In the genomic region with DNA sequence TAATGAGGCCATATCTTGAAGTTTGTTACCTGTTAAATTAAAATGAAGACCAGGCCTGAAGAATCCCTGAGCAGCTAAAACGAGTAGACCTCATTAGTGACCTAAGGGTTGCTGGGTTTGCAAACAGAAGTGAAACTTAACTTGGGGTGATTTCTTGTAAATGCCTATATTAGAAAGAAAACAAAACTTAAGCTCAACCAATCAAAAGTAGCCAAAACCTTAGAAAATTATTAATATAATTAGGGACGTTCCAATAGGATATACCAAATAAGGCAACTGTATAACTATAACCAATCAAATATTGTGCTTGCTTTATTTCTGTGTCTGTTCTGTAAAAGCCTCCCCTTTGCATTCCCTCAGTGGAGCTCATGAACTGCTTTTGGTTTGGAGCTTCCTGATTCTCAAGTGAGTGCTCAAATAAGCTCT, we compare ENCODE assay signal across 12 cellular contexts.
A peak's percentile ranks its signal among the peaks of the same experiment; 100 is the strongest.
DNase-seq lines count a peak whose midpoint lies in the region; ATAC-seq and TF ChIP-seq lines count a peak whose summit lies in the region.
"Had no signal": no experiment of that assay in that cellular context is flagged by ENCODE, and none has a peak within 500 bp of the region (broad histone marks: within the 10 kb centered on the region; RNA-seq: fewer than 3 reads in every experiment).

No MANE protein-coding gene starts in this region.

- no peak overlapping the region for H3K27ac ChIP-seq in A673 (ENCODE audit: low read depth, low read length, poor library complexity, severe bottlenecking)
- H3K27ac ChIP-seq: A549, WERI-Rb-1 had no signal

- CTCF ChIA-PET in activated CD4-positive, alpha-beta T cell treated with anti-CD3 and anti-CD28 coated beads for 36 hours (lab: Charles Lee) = interaction anchor here (0.6 to 1.6 kb wide), 6 partner anchors 9 to 539 kb away, joined by 3 to 4 read pairs (median 3); no protein-coding TSS in a partner anchor
- CTCF ChIA-PET in A673 (lab: Charles Lee) = interaction anchor here (0.7 kb wide), 1 partner anchor 449 kb away, joined by 3 read pairs; no protein-coding TSS in a partner anchor

- H3K9me3 ChIP-seq in A673 (ENCODE audit: low read depth, low read length, poor library complexity, severe bottlenecking) = no peaks in the 10 kb centered on the region
- H3K9me3 ChIP-seq: A549 had no signal

- intact Hi-C loops in activated CD4-positive, alpha-beta T cell treated with anti-CD3 and anti-CD28 coated beads for 36 hours (cut with DNase I, micrococcal nuclease) = loop anchor here (5.0 to 10.0 kb wide), 3 partner anchors 151 to 664 kb away; no protein-coding TSS in a partner anchor
- intact Hi-C loops in A673 (cut with micrococcal nuclease; ENCODE audit: unreplicated experiment) = loop anchor here (5.0 to 10.0 kb wide), 4 partner anchors 151 to 774 kb away; no protein-coding TSS in a partner anchor

- DNase-seq in activated CD4-positive, alpha-beta T cell treated with anti-CD3 and anti-CD28 coated beads for 36 hours = no peak
- DNase-seq in activated CD4-positive, alpha-beta T cell treated with anti-CD3 and anti-CD28 coated beads for 4 hours = no peak
- no peak for DNase-seq in stimulated activated effector memory CD8-positive, alpha-beta T cell treated with anti-CD3 and anti-CD28 coated beads, Interleukin-12 subunit alpha, Interleukin-12 subunit beta, amount 100 ng/mL, for 72 hours (ENCODE audit: low spot score in 2 of 2)
- DNase-seq in glomerular visceral epithelial cell (ENCODE audit: extremely low spot score) (no peak), 8988T (no peak), A673 (ENCODE audit: low spot score) (no peak)
- DNase-seq: dermis blood vessel endothelial cell, WERI-Rb-1 had no signal

- H3K27me3 Mint-ChIP-seq in activated CD4-positive, alpha-beta T cell treated with anti-CD3 and anti-CD28 coated beads for 36 hours = no peaks in the 10 kb centered on the region

- no peaks in the 10 kb centered on the region for H3K36me3 ChIP-seq in A673 (ENCODE audit: insufficient read depth, low read length, poor library complexity, severe bottlenecking)
- H3K36me3 ChIP-seq: WERI-Rb-1 had no signal

- no peak for TF ChIP-seq CTCF in A673 (conservative IDR thresholded peaks at IDR 0.05; ENCODE audit: low read depth, low read length)

- H3K4me1 Mint-ChIP-seq in activated CD4-positive, alpha-beta T cell treated with anti-CD3 and anti-CD28 coated beads for 36 hours = peaks cover 9% of the 10 kb centered on the region
- peaks cover 7% of the 10 kb centered on the region for H3K4me1 Mint-ChIP-seq in stimulated activated effector memory CD8-positive, alpha-beta T cell treated with anti-CD3 and anti-CD28 coated beads, Interleukin-12 subunit alpha, Interleukin-12 subunit beta, amount 100 ng/mL, for 72 hours

- no peaks in the 10 kb centered on the region for H3K27me3 ChIP-seq in A673 (replicated peaks; ENCODE audit: insufficient read depth, low read depth, low read length, poor library complexity)

- H3K9me3 Mint-ChIP-seq in activated CD4-positive, alpha-beta T cell treated with anti-CD3 and anti-CD28 coated beads for 36 hours (ENCODE audit: low read depth) = no peaks in the 10 kb centered on the region
- no peaks in the 10 kb centered on the region for H3K9me3 Mint-ChIP-seq in stimulated activated effector memory CD8-positive, alpha-beta T cell treated with anti-CD3 and anti-CD28 coated beads, Interleukin-12 subunit alpha, Interleukin-12 subunit beta, amount 100 ng/mL, for 72 hours
- H3K9me3 Mint-ChIP-seq: GM23338 had no signal

- no peaks in the 10 kb centered on the region for H3K4me1 ChIP-seq in A673 (ENCODE audit: insufficient read depth, low read length, poor library complexity, severe bottlenecking)

- no TSS peak for BruUV-seq in A673 (replicated peaks; lab: Mats Ljungman, UMichigan)

- no peak overlapping the region for H3K4me3 Mint-ChIP-seq in activated CD4-positive, alpha-beta T cell treated with anti-CD3 and anti-CD28 coated beads for 36 hours
- no peak overlapping the region for H3K4me3 Mint-ChIP-seq in stimulated activated effector memory CD8-positive, alpha-beta T cell treated with anti-CD3 and anti-CD28 coated beads, Interleukin-12 subunit alpha, Interleukin-12 subunit beta, amount 100 ng/mL, for 72 hours
- H3K4me3 Mint-ChIP-seq: GM23338 had no signal

- peak; percentile 37 for ATAC-seq in activated CD4-positive, alpha-beta T cell treated with anti-CD3 and anti-CD28 coated beads for 36 hours
- ATAC-seq in GM21786 (IDR thresholded peaks at IDR 0.05; ENCODE audit: unreplicated experiment) = peak; percentile 73
- ATAC-seq in HG03521 (IDR thresholded peaks at IDR 0.05; ENCODE audit: unreplicated experiment) = peak; percentile 76
- no peak for ATAC-seq in stimulated activated effector memory CD8-positive, alpha-beta T cell treated with anti-CD3 and anti-CD28 coated beads, Interleukin-12 subunit alpha, Interleukin-12 subunit beta, amount 100 ng/mL, for 72 hours
- ATAC-seq: A549, GM23338 had no signal

- H3K27ac Mint-ChIP-seq in activated CD4-positive, alpha-beta T cell treated with anti-CD3 and anti-CD28 coated beads for 36 hours = peak overlapping the region; percentile 62
- H3K27ac Mint-ChIP-seq in stimulated activated effector memory CD8-positive, alpha-beta T cell treated with anti-CD3 and anti-CD28 coated beads, Interleukin-12 subunit alpha, Interleukin-12 subunit beta, amount 100 ng/mL, for 72 hours = peak overlapping the region; percentile 78
- H3K27ac Mint-ChIP-seq: GM23338 had no signal

- no peak overlapping the region for H3K4me3 ChIP-seq in A673 (ENCODE audit: low read depth, low read length, poor library complexity, severe bottlenecking)
- H3K4me3 ChIP-seq: A549, GM23338 had no signal

- POLR2A ChIA-PET in activated CD4-positive, alpha-beta T cell treated with anti-CD3 and anti-CD28 coated beads for 36 hours (lab: Charles Lee) = interaction anchor here (0.6 kb wide), 1 partner anchor 74 kb away, joined by 3 read pairs; no protein-coding TSS in a partner anchor
- POLR2A ChIA-PET in A673 (lab: Charles Lee; ENCODE audit: low non-redundant PET) = no interaction called here

- no peaks in the 10 kb centered on the region for H3K36me3 Mint-ChIP-seq in activated CD4-positive, alpha-beta T cell treated with anti-CD3 and anti-CD28 coated beads for 36 hours (ENCODE audit: low read depth)
- no peaks in the 10 kb centered on the region for H3K36me3 Mint-ChIP-seq in stimulated activated effector memory CD8-positive, alpha-beta T cell treated with anti-CD3 and anti-CD28 coated beads, Interleukin-12 subunit alpha, Interleukin-12 subunit beta, amount 100 ng/mL, for 72 hours
